ENCODE assay signal across 11 cellular contexts in the genomic region with DNA sequence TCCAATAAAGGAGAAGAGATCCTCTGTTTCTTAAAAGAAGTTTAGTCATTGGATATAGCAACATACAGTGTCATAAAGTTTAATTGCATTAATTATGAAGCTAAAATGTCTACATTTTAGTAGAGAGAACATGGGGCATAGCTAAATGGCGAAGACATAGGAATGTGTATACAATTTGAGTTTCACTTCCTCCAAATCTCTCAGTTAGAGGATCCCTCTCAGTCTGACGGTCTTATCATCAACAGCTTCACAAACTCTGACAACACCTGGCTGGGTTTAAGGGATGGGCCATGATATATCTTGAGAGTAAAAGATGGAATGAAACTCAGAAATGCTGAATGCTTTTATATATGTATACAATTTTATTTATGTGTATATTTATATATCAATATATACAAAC.
DNase-seq lines count a peak whose midpoint lies in the region; ATAC-seq and TF ChIP-seq lines count a peak whose summit lies in the region.
"Had no signal": no experiment of that assay in that cellular context is flagged by ENCODE, and none has a peak within 500 bp of the region (broad histone marks: within the 10 kb centered on the region; RNA-seq: fewer than 3 reads in every experiment).

No MANE protein-coding gene starts in this region.

- peak; percentile 74 for ATAC-seq in GM18498 (IDR thresholded peaks at IDR 0.05; ENCODE audit: unreplicated experiment)
- peak; percentile 69 for ATAC-seq in GM19467 (IDR thresholded peaks at IDR 0.05; ENCODE audit: unreplicated experiment)
- peak; percentile 61 for ATAC-seq in HG02981 (IDR thresholded peaks at IDR 0.05; ENCODE audit: unreplicated experiment)
- ATAC-seq in HG03025 (IDR thresholded peaks at IDR 0.05; ENCODE audit: low FRiP score, unreplicated experiment) = no peak
- ATAC-seq: stimulated activated naive CD8-positive, alpha-beta T cell treated with anti-CD3 and anti-CD28 coated beads, Interleukin-15, amount 100 ng/mL, for 72 hours had no signal

- peaks cover 11% of the 10 kb centered on the region for H3K4me1 ChIP-seq in SJCRH30
- H3K4me1 ChIP-seq in SK-N-SH (ENCODE audit: control insufficient read depth in 1 of 2, insufficient read depth in 2 of 2, low read depth in 1 of 2, low read length in 1 of 2) = peaks cover 19 to 27% of the 10 kb centered on the region in 2 experiments; a peak in 3 of 4 replicates

- H3K79me2 ChIP-seq in SK-N-SH (ENCODE audit: insufficient read depth) = no peaks in the 10 kb centered on the region

- 97% methylated on average over 2 of the region's 2 CpGs for WGBS in SK-N-SH (ENCODE audit: low lambda C conversion rate)

- H3K4me3 ChIP-seq in SJCRH30 (no peak overlapping the region), SK-N-SH (ENCODE audit: low read depth in 2 of 2, low read length in 1 of 2) (no peak overlapping the region)

- H3K27me3 ChIP-seq in SJCRH30 (no peaks in the 10 kb centered on the region), SK-N-SH (ENCODE audit: insufficient read depth) (no peaks in the 10 kb centered on the region)

- H3K36me3 ChIP-seq in SJCRH30 = no peaks in the 10 kb centered on the region
- H3K36me3 ChIP-seq in SK-N-SH (replicated peaks in 1 of 2; ENCODE audit: control insufficient read depth in 1 of 2, insufficient read depth in 2 of 2, low read length in 1 of 2) = no peaks in the 10 kb centered on the region

- DNase-seq in SJCRH30 (no peak), AML-193 (lab: John Stamatoyannopoulos, UW) (no peak), SK-N-SH (no peak)
- no peak for DNase-seq in activated effector memory CD4-positive, alpha-beta T cell treated with Interleukin-2 at 50 U/mL for 16 hours
- DNase-seq: activated CD4-positive, CD25-positive, alpha-beta regulatory T cell treated with anti-CD3 and anti-CD28 coated beads, Interleukin-2, amount 50 U/mL, for 72 hours; CD4-positive, alpha-beta T cell; stimulated activated naive CD8-positive, alpha-beta T cell treated with anti-CD3 and anti-CD28 coated beads, Interleukin-15, amount 100 ng/mL, for 72 hours had no signal

- no peak for TF ChIP-seq EP300 in SK-N-SH (IDR thresholded peaks at IDR 0.05; ENCODE audit: borderline replicate concordance in 1 of 2, low read depth in 1 of 2, low read length in 1 of 2)

- no peaks in the 10 kb centered on the region for H4K20me1 ChIP-seq in SK-N-SH (ENCODE audit: insufficient read depth)

- H3K9ac ChIP-seq in SK-N-SH = no peak overlapping the region

- H2AFZ ChIP-seq in SK-N-SH (ENCODE audit: low read depth) = no peak overlapping the region

- POLR2A ChIA-PET in SK-N-SH (lab: Yijun Ruan, JAX) = no interaction called here

- no peak for TF ChIP-seq CTCF in SK-N-SH (IDR thresholded peaks at IDR 0.05)

- no peaks in the 10 kb centered on the region for H3K9me3 ChIP-seq in SJCRH30 (replicated peaks)
- H3K9me3 ChIP-seq in SK-N-SH = no peaks in the 10 kb centered on the region

- H3K4me2 ChIP-seq in SK-N-SH = no peak overlapping the region

- TF ChIP-seq RAD21 in SK-N-SH (IDR thresholded peaks at IDR 0.05; ENCODE audit: low read length) = no peak

- CTCF ChIA-PET in SK-N-SH (lab: Yijun Ruan, JAX) = interaction anchor here (1.0 to 4.6 kb wide), 6 partner anchors 11 to 764 kb away, joined by 3 to 20 read pairs (median 10); no protein-coding TSS in a partner anchor

- no peaks in the 10 kb centered on the region for H3K9me2 ChIP-seq in SK-N-SH

- peak overlapping the region; percentile 21; the same call in 1 of the 2 replicates for H3K27ac ChIP-seq in SJCRH30
- peak overlapping the region in 1 of 2 experiments; percentile 46; a peak in 1 of 4 replicates for H3K27ac ChIP-seq in SK-N-SH (ENCODE audit: low read depth in 2 of 2, low read length in 1 of 2)

- no peaks in the 10 kb centered on the region for H3F3A ChIP-seq in SK-N-SH (replicated peaks; ENCODE audit: insufficient read depth)

TF ChIP-seq in SK-N-SH, 30 proteins besides CTCF, POLR2A, EP300 and RAD21:
- TF ChIP-seq RCOR1 (IDR thresholded peaks at IDR 0.05; ENCODE audit: low read length) = no peak
- no peak for TF ChIP-seq GATA2 (CRISPR knock-in tag; IDR thresholded peaks at IDR 0.05)
- no peak for TF ChIP-seq NRF1 (IDR thresholded peaks at IDR 0.05; ENCODE audit: low read depth, low read length)
- no peak for TF ChIP-seq NFIC (IDR thresholded peaks at IDR 0.05; ENCODE audit: borderline replicate concordance)
- no peak for TF ChIP-seq RXRA (IDR thresholded peaks at IDR 0.05; ENCODE audit: borderline replicate concordance, low read depth)
- TF ChIP-seq, protein P1, sequence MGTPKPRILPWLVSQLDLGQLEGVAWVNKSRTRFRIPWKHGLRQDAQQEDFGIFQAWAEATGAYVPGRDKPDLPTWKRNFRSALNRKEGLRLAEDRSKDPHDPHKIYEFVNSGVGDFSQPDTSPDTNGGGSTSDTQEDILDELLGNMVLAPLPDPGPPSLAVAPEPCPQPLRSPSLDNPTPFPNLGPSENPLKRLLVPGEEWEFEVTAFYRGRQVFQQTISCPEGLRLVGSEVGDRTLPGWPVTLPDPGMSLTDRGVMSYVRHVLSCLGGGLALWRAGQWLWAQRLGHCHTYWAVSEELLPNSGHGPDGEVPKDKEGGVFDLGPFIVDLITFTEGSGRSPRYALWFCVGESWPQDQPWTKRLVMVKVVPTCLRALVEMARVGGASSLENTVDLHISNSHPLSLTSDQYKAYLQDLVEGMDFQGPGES (IDR thresholded peaks at IDR 0.05; ENCODE audit: low read depth, low read length) = no peak
- TF ChIP-seq, protein P2, sequence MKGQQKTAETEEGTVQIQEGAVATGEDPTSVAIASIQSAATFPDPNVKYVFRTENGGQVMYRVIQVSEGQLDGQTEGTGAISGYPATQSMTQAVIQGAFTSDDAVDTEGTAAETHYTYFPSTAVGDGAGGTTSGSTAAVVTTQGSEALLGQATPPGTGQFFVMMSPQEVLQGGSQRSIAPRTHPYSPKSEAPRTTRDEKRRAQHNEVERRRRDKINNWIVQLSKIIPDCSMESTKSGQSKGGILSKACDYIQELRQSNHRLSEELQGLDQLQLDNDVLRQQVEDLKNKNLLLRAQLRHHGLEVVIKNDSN (IDR thresholded peaks at IDR 0.05; ENCODE audit: borderline replicate concordance, low read depth) = no peak
TF ChIP-seq in SK-N-SH: peak in this region for 0.
